In genomic region chr4:81506731-81507130, GRCh38 we compare ENCODE assay signal across 13 cellular contexts.
DNase-seq lines count a peak whose midpoint lies in the region; ATAC-seq, FAIRE-seq and TF ChIP-seq lines count a peak whose summit lies in the region.
"Had no signal": no experiment of that assay in that cellular context is flagged by ENCODE, and none has a peak within 500 bp of the region (broad histone marks: within the 10 kb centered on the region; RNA-seq: fewer than 3 reads in every experiment).

No MANE protein-coding gene starts in this region.

- H3K4me3 Mint-ChIP-seq in nephron progenitor cell: no peak overlapping the region

- peak overlapping the region; percentile 31 for H3K27ac Mint-ChIP-seq in nephron progenitor cell

- DNase-seq in nephron progenitor cell (no peak), SIG-M5 treated with dmso at 0.1 percent for 504 hours (lab: John Stamatoyannopoulos, UW; ENCODE audit: unreplicated experiment) (no peak), NCI-H1092 treated with DMSO at 0.1 percent for 48 hours (lab: John Stamatoyannopoulos, UW) (no peak), urothelium cell line (ENCODE audit: low spot score) (no peak)
- DNase-seq: DND-41, left colon, NCI-H446, psoas muscle had no signal

- H3K36me3 Mint-ChIP-seq in nephron progenitor cell (ENCODE audit: low read depth): no peaks in the 10 kb centered on the region

- no peaks in the 10 kb centered on the region for H3K27me3 Mint-ChIP-seq in nephron progenitor cell (ENCODE audit: low read depth, poor library complexity)

- no peak for TF ChIP-seq CTCF in nephron progenitor cell (IDR thresholded peaks at IDR 0.05)

- no peak for FAIRE-seq in urothelium cell line (lab: Jason Lieb, UNC)
- FAIRE-seq: H1 had no signal

- peaks cover 70% of the 10 kb centered on the region for H3K4me1 Mint-ChIP-seq in nephron progenitor cell

- H3K9me3 Mint-ChIP-seq in nephron progenitor cell: no peaks in the 10 kb centered on the region

- peak; percentile 74 for ATAC-seq in GM18870 (IDR thresholded peaks at IDR 0.05; ENCODE audit: unreplicated experiment)
- peak; percentile 70 for ATAC-seq in GM21529 (IDR thresholded peaks at IDR 0.05; ENCODE audit: unreplicated experiment)
- peak; percentile 71 for ATAC-seq in HG03378 (IDR thresholded peaks at IDR 0.05; ENCODE audit: unreplicated experiment)
- ATAC-seq in HG03175 (IDR thresholded peaks at IDR 0.05; ENCODE audit: unreplicated experiment): no peak
- ATAC-seq: left colon, psoas muscle had no signal
